ENCODE assay signal across 1 cellular context in genomic region chrX:156001667-156002021, GRCh38.
A peak's percentile ranks its signal among the peaks of the same experiment; 100 is the strongest.
TF ChIP-seq lines count a peak whose summit lies in the region.

No MANE protein-coding gene starts in this region.

TF ChIP-seq in K562, 482 proteins besides CTCF, POLR2A, EP300 and RAD21:
- TF ChIP-seq FOXA3 (CRISPR knock-in tag; conservative IDR thresholded peaks at IDR 0.05 in 1 of 2, IDR thresholded peaks at IDR 0.05 in 1 of 2): no peak
- no peak for TF ChIP-seq POLR3A (IDR thresholded peaks at IDR 0.05; ENCODE audit: borderline replicate concordance, extremely low read depth, insufficient read depth, insufficient read length)
- TF ChIP-seq SAFB (IDR thresholded peaks at IDR 0.05; ENCODE audit: borderline replicate concordance, low read depth, low read length): no peak
- TF ChIP-seq JUND (IDR thresholded peaks at IDR 0.05; ENCODE audit: borderline replicate concordance, low read depth, low read length): 0 out of 2 replicates have a peak, but pooled peaks have one; percentile 18
- TF ChIP-seq JUND (tag; IDR thresholded peaks at IDR 0.05; ENCODE audit: borderline replicate concordance, low read depth, low read length): no peak; the same call in 2 of the 3 replicates
- no peak for TF ChIP-seq PCBP1 (IDR thresholded peaks at IDR 0.05; ENCODE audit: low read depth, low read length, poor library complexity, severe bottlenecking)
- TF ChIP-seq DPF2 (IDR thresholded peaks at IDR 0.05): 0 out of 2 replicates have a peak, but pooled peaks have one; percentile 29
- TF ChIP-seq, protein P1, sequence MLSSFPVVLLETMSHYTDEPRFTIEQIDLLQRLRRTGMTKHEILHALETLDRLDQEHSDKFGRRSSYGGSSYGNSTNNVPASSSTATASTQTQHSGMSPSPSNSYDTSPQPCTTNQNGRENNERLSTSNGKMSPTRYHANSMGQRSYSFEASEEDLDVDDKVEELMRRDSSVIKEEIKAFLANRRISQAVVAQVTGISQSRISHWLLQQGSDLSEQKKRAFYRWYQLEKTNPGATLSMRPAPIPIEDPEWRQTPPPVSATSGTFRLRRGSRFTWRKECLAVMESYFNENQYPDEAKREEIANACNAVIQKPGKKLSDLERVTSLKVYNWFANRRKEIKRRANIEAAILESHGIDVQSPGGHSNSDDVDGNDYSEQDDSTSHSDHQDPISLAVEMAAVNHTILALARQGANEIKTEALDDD (IDR thresholded peaks at IDR 0.05): 0 out of 2 replicates have a peak, but pooled peaks have one; percentile 41
- TF ChIP-seq RNF2 (IDR thresholded peaks at IDR 0.05): peak; percentile 65; the same call in 1 of the 2 replicates
- TF ChIP-seq CBFA2T2 (conservative IDR thresholded peaks at IDR 0.05): peak; percentile 64
- no peak for TF ChIP-seq MYNN (IDR thresholded peaks at IDR 0.05)
- TF ChIP-seq MYNN (CRISPR knock-in tag; IDR thresholded peaks at IDR 0.05): no peak
- TF ChIP-seq ZNF561 (CRISPR knock-in tag; conservative IDR thresholded peaks at IDR 0.05): no peak
- TF ChIP-seq ELF1 (tag; IDR thresholded peaks at IDR 0.05): peak; percentile 38
- TF ChIP-seq ZNF395 (CRISPR knock-in tag; IDR thresholded peaks at IDR 0.05): 0 out of 2 replicates have a peak, but pooled peaks have one; percentile 0
- TF ChIP-seq, protein P2, sequence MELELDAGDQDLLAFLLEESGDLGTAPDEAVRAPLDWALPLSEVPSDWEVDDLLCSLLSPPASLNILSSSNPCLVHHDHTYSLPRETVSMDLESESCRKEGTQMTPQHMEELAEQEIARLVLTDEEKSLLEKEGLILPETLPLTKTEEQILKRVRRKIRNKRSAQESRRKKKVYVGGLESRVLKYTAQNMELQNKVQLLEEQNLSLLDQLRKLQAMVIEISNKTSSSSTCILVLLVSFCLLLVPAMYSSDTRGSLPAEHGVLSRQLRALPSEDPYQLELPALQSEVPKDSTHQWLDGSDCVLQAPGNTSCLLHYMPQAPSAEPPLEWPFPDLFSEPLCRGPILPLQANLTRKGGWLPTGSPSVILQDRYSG (tag; conservative IDR thresholded peaks at IDR 0.05; ENCODE audit: low read depth): peak; percentile 50; the same call in 1 of the 2 replicates
- TF ChIP-seq SREBF1 (IDR thresholded peaks at IDR 0.05; ENCODE audit: borderline replicate concordance, low read depth, low read length): peak; percentile 76; the same call in 1 of the 2 replicates
- peak; percentile 42 for TF ChIP-seq CCNT2 (IDR thresholded peaks at IDR 0.05; ENCODE audit: borderline replicate concordance, extremely low read depth, insufficient read length, low read depth, low read length)
- TF ChIP-seq ZNF592 (IDR thresholded peaks at IDR 0.05): peak; percentile 52
- TF ChIP-seq BDP1 (IDR thresholded peaks at IDR 0.05; ENCODE audit: insufficient read depth, insufficient read length): no peak
- 0 out of 2 replicates have a peak, but pooled peaks have one; percentile 15 for TF ChIP-seq KLF13 (tag; IDR thresholded peaks at IDR 0.05; ENCODE audit: borderline replicate concordance, low read depth)
- TF ChIP-seq NR2C1 (IDR thresholded peaks at IDR 0.05): no peak
- TF ChIP-seq NR2C1 (tag; IDR thresholded peaks at IDR 0.05): peak; percentile 6; the same call in 1 of the 2 replicates
- TF ChIP-seq ELF2 (CRISPR knock-in tag; IDR thresholded peaks at IDR 0.05): peak; percentile 40; the same call in 1 of the 2 replicates
- TF ChIP-seq KAT7 (CRISPR knock-in tag; IDR thresholded peaks at IDR 0.05; ENCODE audit: borderline replicate concordance): no peak
- TF ChIP-seq ZNF436 (CRISPR knock-in tag; IDR thresholded peaks at IDR 0.05): no peak
- 0 out of 2 replicates have a peak, but pooled peaks have one; percentile 21 for TF ChIP-seq NFIC (IDR thresholded peaks at IDR 0.05)
- no peak for TF ChIP-seq NR2C2 (CRISPR knock-in tag; IDR thresholded peaks at IDR 0.05)
- TF ChIP-seq NR2C2 (tag; IDR thresholded peaks at IDR 0.05): peak; percentile 19; the same call in 1 of the 2 replicates
- peak; percentile 58 for TF ChIP-seq TAL1 (IDR thresholded peaks at IDR 0.05)
- no peak for TF ChIP-seq ATF1 (CRISPR knock-in tag; IDR thresholded peaks at IDR 0.05)
- 0 out of 2 replicates have a peak, but pooled peaks have one; percentile 22 for TF ChIP-seq ATF1 (tag; IDR thresholded peaks at IDR 0.05)
- TF ChIP-seq SMAD4 (CRISPR knock-in tag; conservative IDR thresholded peaks at IDR 0.05): peak; percentile 43
- peak; percentile 54; the same call in 1 of the 2 replicates for TF ChIP-seq RBFOX2 (IDR thresholded peaks at IDR 0.05; ENCODE audit: low read depth, low read length)
- no peak for TF ChIP-seq THRA (IDR thresholded peaks at IDR 0.05)
- peak; percentile 74 for TF ChIP-seq KLF16 (IDR thresholded peaks at IDR 0.05)
- TF ChIP-seq EZH2 (IDR thresholded peaks at IDR 0.05; ENCODE audit: borderline replicate concordance, low read depth, low read length): no peak
- TF ChIP-seq MBD2 (IDR thresholded peaks at IDR 0.05; ENCODE audit: borderline replicate concordance, low read depth): peak; percentile 43; the same call in 1 of the 2 replicates
- no peak for TF ChIP-seq TCF7L2 (IDR thresholded peaks at IDR 0.05; ENCODE audit: low read depth, low read length)
- peak; percentile 80 for TF ChIP-seq CBFA2T3 (IDR thresholded peaks at IDR 0.05)
- TF ChIP-seq WHSC1 (IDR thresholded peaks at IDR 0.05; ENCODE audit: low read length): no peak
- TF ChIP-seq ARID1B (IDR thresholded peaks at IDR 0.05): peak; percentile 82
- peak; percentile 73 for TF ChIP-seq NCOR1 (IDR thresholded peaks at IDR 0.05)
- peak; percentile 66 for TF ChIP-seq TCF3 (CRISPR knock-in tag; IDR thresholded peaks at IDR 0.05)
- peak; percentile 14; the same call in 1 of the 2 replicates for TF ChIP-seq MECOM (CRISPR knock-in tag; IDR thresholded peaks at IDR 0.05)
- TF ChIP-seq, protein P3, sequence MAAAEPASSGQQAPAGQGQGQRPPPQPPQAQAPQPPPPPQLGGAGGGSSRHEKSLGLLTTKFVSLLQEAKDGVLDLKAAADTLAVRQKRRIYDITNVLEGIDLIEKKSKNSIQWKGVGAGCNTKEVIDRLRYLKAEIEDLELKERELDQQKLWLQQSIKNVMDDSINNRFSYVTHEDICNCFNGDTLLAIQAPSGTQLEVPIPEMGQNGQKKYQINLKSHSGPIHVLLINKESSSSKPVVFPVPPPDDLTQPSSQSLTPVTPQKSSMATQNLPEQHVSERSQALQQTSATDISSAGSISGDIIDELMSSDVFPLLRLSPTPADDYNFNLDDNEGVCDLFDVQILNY (CRISPR knock-in tag; IDR thresholded peaks at IDR 0.05): no peak
- peak; percentile 57; the same call in 1 of the 2 replicates for TF ChIP-seq TEAD4 (IDR thresholded peaks at IDR 0.05; ENCODE audit: low read length)
- TF ChIP-seq TEAD4 (CRISPR knock-in tag; IDR thresholded peaks at IDR 0.05; ENCODE audit: borderline replicate concordance): no peak
- TF ChIP-seq PPARD (CRISPR knock-in tag; IDR thresholded peaks at IDR 0.05): no peak
- TF ChIP-seq PTBP1 (IDR thresholded peaks at IDR 0.05; ENCODE audit: low read depth, low read length): no peak
- TF ChIP-seq CXXC5 (CRISPR knock-in tag; IDR thresholded peaks at IDR 0.05): 0 out of 2 replicates have a peak, but pooled peaks have one; percentile 25
- TF ChIP-seq CREM (IDR thresholded peaks at IDR 0.05; ENCODE audit: low read depth): peak; percentile 82
- peak; percentile 42; the same call in 1 of the 2 replicates for TF ChIP-seq ETV1 (tag; conservative IDR thresholded peaks at IDR 0.05; ENCODE audit: low read depth)
- TF ChIP-seq MYC (IDR thresholded peaks at IDR 0.05; ENCODE audit: low read depth, low read length): peak; percentile 32; the same call in 1 of the 2 replicates
- no peak for TF ChIP-seq MYC (CRISPR knock-in tag; IDR thresholded peaks at IDR 0.05; ENCODE audit: borderline replicate concordance, low read depth)
- TF ChIP-seq MCM2 (IDR thresholded peaks at IDR 0.05; ENCODE audit: low read depth): no peak
- no peak for TF ChIP-seq E2F8 (IDR thresholded peaks at IDR 0.05; ENCODE audit: low read depth, partially characterized antibody)
- TF ChIP-seq KAT2B (IDR thresholded peaks at IDR 0.05; ENCODE audit: low read depth, low read length): no peak
- no peak for TF ChIP-seq HMGN3 (IDR thresholded peaks at IDR 0.05; ENCODE audit: borderline replicate concordance, extremely low read depth, insufficient read length, low read depth, low read length)
